Comparison of ENCODE assay signal across 1 cellular context in genomic region chr16:763903-764750, GRCh38.
TF ChIP-seq lines count a peak whose summit lies in the region.

No MANE protein-coding gene starts in this region.

TF ChIP-seq in H1, 55 proteins besides CTCF, POLR2A, EP300 and RAD21:
- no peak for TF ChIP-seq KDM1A (IDR thresholded peaks at IDR 0.05; ENCODE audit: borderline replicate concordance, low read length)
- TF ChIP-seq FOSL1 (IDR thresholded peaks at IDR 0.05; ENCODE audit: insufficient read depth, low read depth, low read length) = no peak
